ENCODE assay signal across 1 cellular context in the genomic region with DNA sequence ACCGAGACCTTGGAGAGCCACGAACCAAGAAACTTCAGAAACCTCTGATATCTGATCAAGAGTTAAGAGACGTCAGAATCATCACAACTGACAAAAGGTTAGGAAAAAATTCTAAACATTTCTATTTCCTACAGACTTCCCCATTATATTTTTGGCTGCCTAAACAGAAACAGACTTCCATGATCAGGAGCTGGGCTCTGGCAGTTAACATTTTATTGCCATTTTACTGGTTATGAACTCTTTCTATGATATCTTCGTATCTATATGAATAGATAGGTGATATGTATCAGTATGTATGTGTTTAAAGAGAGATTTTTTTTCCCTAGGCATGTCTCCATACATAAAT.
TF ChIP-seq lines count a peak whose summit lies in the region.

No MANE protein-coding gene starts in this region.

TF ChIP-seq in WTC11, 78 proteins besides CTCF, POLR2A, EP300 and RAD21 (continued from another document):
- TF ChIP-seq, protein P1, sequence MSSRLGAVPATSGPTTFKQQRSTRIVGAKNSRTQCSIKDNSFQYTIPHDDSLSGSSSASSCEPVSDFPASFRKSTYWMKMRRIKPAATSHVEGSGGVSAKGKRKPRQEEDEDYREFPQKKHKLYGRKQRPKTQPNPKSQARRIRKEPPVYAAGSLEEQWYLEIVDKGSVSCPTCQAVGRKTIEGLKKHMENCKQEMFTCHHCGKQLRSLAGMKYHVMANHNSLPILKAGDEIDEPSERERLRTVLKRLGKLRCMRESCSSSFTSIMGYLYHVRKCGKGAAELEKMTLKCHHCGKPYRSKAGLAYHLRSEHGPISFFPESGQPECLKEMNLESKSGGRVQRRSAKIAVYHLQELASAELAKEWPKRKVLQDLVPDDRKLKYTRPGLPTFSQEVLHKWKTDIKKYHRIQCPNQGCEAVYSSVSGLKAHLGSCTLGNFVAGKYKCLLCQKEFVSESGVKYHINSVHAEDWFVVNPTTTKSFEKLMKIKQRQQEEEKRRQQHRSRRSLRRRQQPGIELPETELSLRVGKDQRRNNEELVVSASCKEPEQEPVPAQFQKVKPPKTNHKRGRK (CRISPR knock-in tag; IDR thresholded peaks at IDR 0.05; ENCODE audit: borderline replicate concordance), result no peak
- no peak for TF ChIP-seq MXD4 (CRISPR knock-in tag; IDR thresholded peaks at IDR 0.05; ENCODE audit: borderline replicate concordance)
- TF ChIP-seq ZNF263 (CRISPR knock-in tag; IDR thresholded peaks at IDR 0.05; ENCODE audit: low read depth), result no peak
- no peak for TF ChIP-seq ZNF423 (CRISPR knock-in tag; IDR thresholded peaks at IDR 0.05)
- no peak for TF ChIP-seq JAZF1 (CRISPR knock-in tag; IDR thresholded peaks at IDR 0.05)
